31 cellular contexts compared by ENCODE assay signal in the genomic region with DNA sequence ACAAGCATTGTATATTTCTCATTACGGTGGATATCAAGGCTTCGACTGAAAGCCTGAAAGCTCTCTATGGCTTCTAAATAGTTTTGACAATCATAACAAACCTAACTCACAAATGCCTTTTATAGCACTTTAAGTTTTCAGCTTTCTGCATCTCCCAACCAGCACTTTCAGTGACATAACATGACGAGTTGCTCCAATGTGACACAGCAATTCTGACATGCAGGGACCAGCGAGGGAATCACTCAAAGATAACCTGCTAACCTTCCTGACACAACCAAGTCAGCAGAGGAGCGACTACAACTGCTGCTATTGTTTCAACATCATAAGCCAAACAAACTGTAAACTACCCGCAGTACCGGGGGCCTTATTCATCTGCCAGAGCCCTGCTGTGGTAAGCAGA.
DNase-seq lines count a peak whose midpoint lies in the region; ATAC-seq and TF ChIP-seq lines count a peak whose summit lies in the region.
"Had no signal": no experiment of that assay in that cellular context is flagged by ENCODE, and none has a peak within 500 bp of the region (broad histone marks: within the 10 kb centered on the region; RNA-seq: fewer than 3 reads in every experiment).

No MANE protein-coding gene starts in this region.

- ATAC-seq in HG03175 (IDR thresholded peaks at IDR 0.05; ENCODE audit: unreplicated experiment) = no peak
- ATAC-seq: A549; CD8-positive, alpha-beta T cell had no signal

- no peaks in the 10 kb centered on the region for H3F3A ChIP-seq in neural cell (ENCODE audit: insufficient read depth, low read length, poor library complexity, severe bottlenecking)

- no peaks in the 10 kb centered on the region for H3K9me3 ChIP-seq in neural cell (ENCODE audit: low read length)
- H3K9me3 ChIP-seq: A549; BE2C; BLaER1; BLaER1 treated with 17β-estradiol and CSF1 and Interleukin-3, amounts not matched to agents 10 nM and 100 nM; Caco-2 had no signal

- no peak overlapping the region for H3K27ac ChIP-seq in neural cell (ENCODE audit: low read length)
- H3K27ac ChIP-seq: 22Rv1; A549; BLaER1; BLaER1 treated with 17β-estradiol and CSF1 and Interleukin-3, amounts not matched to agents 10 nM and 100 nM; C4-2B had no signal

- H3K4me3 ChIP-seq in neural cell (ENCODE audit: low read length) = no peak overlapping the region
- H3K4me3 ChIP-seq: A549; BLaER1; BLaER1 treated with 17β-estradiol and CSF1 and Interleukin-3, amounts not matched to agents 10 nM and 100 nM had no signal

- H3K9ac ChIP-seq in neural cell (ENCODE audit: low read length) = no peak overlapping the region
- H3K9ac ChIP-seq: BLaER1; BLaER1 treated with 17β-estradiol and CSF1 and Interleukin-3, amounts not matched to agents 10 nM and 100 nM had no signal

- H3K4me2 ChIP-seq in neural cell (ENCODE audit: low read length) = no peak overlapping the region
- H3K4me2 ChIP-seq: A549; BLaER1; BLaER1 treated with 17β-estradiol and CSF1 and Interleukin-3, amounts not matched to agents 10 nM and 100 nM had no signal

- TF ChIP-seq EP300 in neural cell (conservative IDR thresholded peaks at IDR 0.05; ENCODE audit: poor library complexity, severe bottlenecking) = peak; percentile 84

- H4K20me1 ChIP-seq in neural cell (ENCODE audit: insufficient read depth) = no peaks in the 10 kb centered on the region
- H4K20me1 ChIP-seq: BLaER1; BLaER1 treated with 17β-estradiol and CSF1 and Interleukin-3, amounts not matched to agents 10 nM and 100 nM had no signal

- TF ChIP-seq RAD21 in neural cell (conservative IDR thresholded peaks at IDR 0.05) = no peak

- no peaks in the 10 kb centered on the region for H3K27me3 ChIP-seq in neural cell (ENCODE audit: insufficient read depth, low read depth, low read length)
- H3K27me3 ChIP-seq: BE2C; BLaER1; BLaER1 treated with 17β-estradiol and CSF1 and Interleukin-3, amounts not matched to agents 10 nM and 100 nM had no signal

- H3K36me3 Mint-ChIP-seq in progenitor cell of endocrine pancreas (ENCODE audit: insufficient read depth) = no peaks in the 10 kb centered on the region
- H3K36me3 Mint-ChIP-seq: CD14-positive monocyte; CD4-positive, alpha-beta memory T cell; CD4-positive, CD25-positive, alpha-beta regulatory T cell; CD8-positive, alpha-beta memory T cell; CD8-positive, alpha-beta T cell had no signal

- H3K4me3 Mint-ChIP-seq in progenitor cell of endocrine pancreas (ENCODE audit: low read depth) = no peak overlapping the region
- H3K4me3 Mint-ChIP-seq: B cell; CD14-positive monocyte; CD4-positive, alpha-beta memory T cell; CD4-positive, alpha-beta T cell; CD4-positive, CD25-positive, alpha-beta regulatory T cell; CD8-positive, alpha-beta memory T cell; CD8-positive, alpha-beta T cell had no signal

- no peak for TF ChIP-seq CTCF in neural cell (IDR thresholded peaks at IDR 0.05; ENCODE audit: poor library complexity, severe bottlenecking)
- no peak for TF ChIP-seq CTCF in progenitor cell of endocrine pancreas (IDR thresholded peaks at IDR 0.05; ENCODE audit: unreplicated experiment)

- H3K9me2 ChIP-seq in neural cell (ENCODE audit: insufficient read depth, low read length) = no peaks in the 10 kb centered on the region

- peaks cover 11% of the 10 kb centered on the region for H3K4me1 Mint-ChIP-seq in progenitor cell of endocrine pancreas (ENCODE audit: low read depth)
- H3K4me1 Mint-ChIP-seq: B cell; CD14-positive monocyte; CD4-positive, alpha-beta memory T cell; CD4-positive, CD25-positive, alpha-beta regulatory T cell; CD8-positive, alpha-beta memory T cell had no signal

- H3K9me3 Mint-ChIP-seq in progenitor cell of endocrine pancreas (ENCODE audit: low read depth) = no peaks in the 10 kb centered on the region

- peaks cover 6% of the 10 kb centered on the region for H3K27me3 Mint-ChIP-seq in progenitor cell of endocrine pancreas
- H3K27me3 Mint-ChIP-seq: B cell; CD4-positive, alpha-beta memory T cell; CD4-positive, alpha-beta T cell; CD4-positive, CD25-positive, alpha-beta regulatory T cell; CD8-positive, alpha-beta memory T cell had no signal

- no peak overlapping the region for H2AFZ ChIP-seq in neural cell (ENCODE audit: low read depth, low read length)

- no peaks in the 10 kb centered on the region for H3K79me2 ChIP-seq in neural cell (replicated peaks; ENCODE audit: insufficient read depth, low read length)

- DNase-seq in NCI-H69 (lab: John Stamatoyannopoulos, UW) (peak; percentile 54), progenitor cell of endocrine pancreas (ENCODE audit: low spot score, unreplicated experiment) (no peak)
- DNase-seq: 8988T; ACHN; AML-193; BE2C; C1 segment of cervical spinal cord; Caco-2; Calu3; CD4-positive, alpha-beta memory T cell; CD4-positive, alpha-beta T cell; CD4-positive, CD25-positive, alpha-beta regulatory T cell; CD8-positive, alpha-beta memory T cell; CD8-positive, alpha-beta T cell; COR-L47; DMS 273 treated with DMSO at 0.1 percent for 48 hours; DMS153; DMS53; DMS79; DMS79 treated with DMSO at 0.1 percent for 48 hours; DND-41; EL had no signal

- H3K36me3 ChIP-seq in neural cell (ENCODE audit: insufficient read depth, low read length) = no peaks in the 10 kb centered on the region
- H3K36me3 ChIP-seq: BE2C; BLaER1; BLaER1 treated with 17β-estradiol and CSF1 and Interleukin-3, amounts not matched to agents 10 nM and 100 nM had no signal

- no peak overlapping the region for H3K27ac Mint-ChIP-seq in progenitor cell of endocrine pancreas
- H3K27ac Mint-ChIP-seq: B cell; CD14-positive monocyte; CD4-positive, alpha-beta memory T cell; CD4-positive, alpha-beta T cell; CD4-positive, CD25-positive, alpha-beta regulatory T cell; CD8-positive, alpha-beta memory T cell; CD8-positive, alpha-beta T cell had no signal

TF ChIP-seq in neural cell, 6 proteins besides CTCF, POLR2A, EP300 and RAD21:
- TF ChIP-seq POLR2AphosphoS5 (IDR thresholded peaks at IDR 0.05) (peak; percentile 70), TAF1 (IDR thresholded peaks at IDR 0.05; ENCODE audit: low read depth) (no peak)
